In the genomic region with DNA sequence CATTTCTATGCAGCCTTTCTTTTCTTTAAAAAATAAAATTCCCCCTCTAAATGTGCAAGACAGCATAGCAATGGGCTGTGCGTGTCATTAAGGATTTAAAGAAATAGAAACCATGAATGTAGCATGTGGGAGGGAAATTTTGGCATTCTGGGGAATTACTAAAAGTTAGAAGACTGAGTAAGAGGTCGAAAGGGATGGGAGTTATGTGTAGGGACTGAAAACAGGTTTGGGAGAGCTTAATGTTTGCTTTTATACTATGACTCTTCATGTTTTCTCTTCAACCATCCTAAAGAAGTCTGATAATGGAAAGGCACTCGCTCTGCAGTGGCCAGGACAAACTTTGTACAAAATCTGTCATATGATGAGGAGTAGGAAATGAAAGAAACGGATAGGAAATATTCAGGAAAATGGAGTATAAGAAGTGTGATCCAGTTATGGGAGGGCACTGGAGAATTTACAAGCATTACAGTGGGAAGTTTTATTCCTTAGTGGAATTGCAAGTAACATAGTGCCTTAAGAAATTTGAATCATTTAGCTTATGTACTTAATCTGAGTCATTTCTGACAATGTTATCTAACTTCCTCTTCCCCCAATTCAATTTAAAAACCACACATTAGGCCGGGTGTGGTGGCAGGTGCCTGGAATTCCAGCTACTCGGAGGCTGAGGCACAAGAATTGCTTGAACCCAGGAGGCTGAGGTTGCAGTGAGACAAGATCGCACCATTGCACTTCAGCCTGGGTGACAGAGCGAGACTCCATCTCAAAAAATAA, we compare ENCODE assay signal across 16 cellular contexts. TPM values are rescaled to one million over a fixed set of nuclear protein-coding genes. Genes with fewer than 3 reads are reported as not detected.
DNase-seq lines count a peak whose midpoint lies in the region; ATAC-seq, FAIRE-seq and TF ChIP-seq lines count a peak whose summit lies in the region.
"Had no signal": no experiment of that assay in that cellular context is flagged by ENCODE, and none has a peak within 500 bp of the region (broad histone marks: within the 10 kb centered on the region; RNA-seq: fewer than 3 reads in every experiment).

No MANE protein-coding gene starts in this region.

- H3K79me2 ChIP-seq in smooth muscle cell (ENCODE audit: low read depth), result peaks cover 82% of the 10 kb centered on the region

- peaks cover 9% of the 10 kb centered on the region for H3K4me1 ChIP-seq in smooth muscle cell (ENCODE audit: low read depth)

- H3F3A ChIP-seq in smooth muscle cell (ENCODE audit: low read depth), result peaks cover 7% of the 10 kb centered on the region

- no peak overlapping the region for H3K9ac ChIP-seq in smooth muscle cell (ENCODE audit: low read depth)

- TF ChIP-seq CTCF in smooth muscle cell (IDR thresholded peaks at IDR 0.05; ENCODE audit: borderline replicate concordance, insufficient read depth, poor library complexity, severe bottlenecking) (no peak), D721Med (IDR thresholded peaks at IDR 0.05; ENCODE audit: insufficient read depth, missing control alignments) (no peak)

- no peak for FAIRE-seq in D721Med (lab: Jason Lieb, UNC)

- WGBS in smooth muscle cell (ENCODE audit: low lambda C conversion rate), result 89% methylated on average over 8 of the region's 8 CpGs

- no peak overlapping the region for H3K4me3 ChIP-seq in smooth muscle cell

- H3K4me2 ChIP-seq in smooth muscle cell, result no peak overlapping the region

- peak; percentile 27 to 52 for ATAC-seq in activated T-cell treated with anti-CD3 and anti-CD28 coated beads, Interleukin-2, amount 50 U/mL, for 72 hours (replicated peaks in 1 of 2)

- H3K36me3 ChIP-seq in smooth muscle cell (ENCODE audit: low read depth), result peaks cover 8% of the 10 kb centered on the region

- intact Hi-C loops in dendritic cell treated with granulocyte-macrophage colony-stimulating factor and Interleukin-4, amounts not matched to agents 40 ng/mL and 50 ng/mL, for 4 days (cut with micrococcal nuclease), result no loop called here

- no peaks in the 10 kb centered on the region for H3K27me3 ChIP-seq in smooth muscle cell (ENCODE audit: low read depth)

- no peak for DNase-seq in activated T-cell treated with anti-CD3 and anti-CD28 coated beads, Interleukin-2, amount 50 U/mL, for 72 hours
- no peak for DNase-seq in activated T-cell treated with anti-CD3 and anti-CD28 coated beads, Interleukin-2, amount 50 U/mL, for 48 hours
- DNase-seq in OCI-M1 (lab: John Stamatoyannopoulos, UW) (peak; percentile 15), smooth muscle cell (lab: John Stamatoyannopoulos, UW; ENCODE audit: unreplicated experiment) (no peak), RKO (ENCODE audit: low spot score) (no peak), D721Med (ENCODE audit: insufficient read length, low spot score) (no peak), T1000 (lab: John Stamatoyannopoulos, UW) (no peak)
- DNase-seq: activated naive CD8-positive, alpha-beta T cell treated with anti-CD3 and anti-CD28 coated beads, Interleukin-2, amount 10 ng/mL, durations not matched to agents 7 days and 5 days; GF-D8; GOT3; kidney glomerular epithelial cell; NCI-H1417 treated with DMSO at 0.1 percent for 48 hours; NK-92 treated with Interleukin-12 subunit alpha and Interleukin-12 subunit beta, amount 100 ng/mL, for 24 hours; stimulated activated CD4-positive, alpha-beta T cell treated with anti-CD3 and anti-CD28 coated beads, Interleukin-4, amount 100 ng/mL, for 4 hours had no signal

- H3K36me3 Mint-ChIP-seq in activated T-cell treated with anti-CD3 and anti-CD28 coated beads, Interleukin-2, amount 50 U/mL, for 72 hours (ENCODE audit: insufficient read depth in 2 of 2), result peaks cover 23 to 31% of the 10 kb centered on the region in 2 donors
- H3K36me3 Mint-ChIP-seq in dendritic cell treated with granulocyte-macrophage colony-stimulating factor and Interleukin-4, amounts not matched to agents 40 ng/mL and 50 ng/mL, for 4 days (ENCODE audit: low read depth), result peaks cover 80% of the 10 kb centered on the region

- H3K27me3 Mint-ChIP-seq in activated T-cell treated with anti-CD3 and anti-CD28 coated beads, Interleukin-2, amount 50 U/mL, for 72 hours (ENCODE audit: low read depth), result no peaks in the 10 kb centered on the region
- H3K27me3 Mint-ChIP-seq in dendritic cell treated with granulocyte-macrophage colony-stimulating factor and Interleukin-4, amounts not matched to agents 40 ng/mL and 50 ng/mL, for 4 days, result no peaks in the 10 kb centered on the region
- H3K27me3 Mint-ChIP-seq: activated naive CD8-positive, alpha-beta T cell treated with anti-CD3 and anti-CD28 coated beads, Interleukin-2, amount 10 ng/mL, durations not matched to agents 7 days and 5 days had no signal

- peak overlapping the region; percentile 0 to 34 for H3K4me3 Mint-ChIP-seq in activated T-cell treated with anti-CD3 and anti-CD28 coated beads, Interleukin-2, amount 50 U/mL, for 72 hours
- no peak overlapping the region for H3K4me3 Mint-ChIP-seq in dendritic cell treated with granulocyte-macrophage colony-stimulating factor and Interleukin-4, amounts not matched to agents 40 ng/mL and 50 ng/mL, for 4 days
- H3K4me3 Mint-ChIP-seq: activated naive CD8-positive, alpha-beta T cell treated with anti-CD3 and anti-CD28 coated beads, Interleukin-2, amount 10 ng/mL, durations not matched to agents 7 days and 5 days had no signal

- H3K4me1 Mint-ChIP-seq in activated T-cell treated with anti-CD3 and anti-CD28 coated beads, Interleukin-2, amount 50 U/mL, for 72 hours (ENCODE audit: low read depth), result peaks cover 52% of the 10 kb centered on the region
- peaks cover 21% of the 10 kb centered on the region for H3K4me1 Mint-ChIP-seq in dendritic cell treated with granulocyte-macrophage colony-stimulating factor and Interleukin-4, amounts not matched to agents 40 ng/mL and 50 ng/mL, for 4 days (ENCODE audit: low read depth)

- no peak overlapping the region for H2AFZ ChIP-seq in smooth muscle cell (ENCODE audit: low read depth)

- peaks cover 91% of the 10 kb centered on the region for H4K20me1 ChIP-seq in smooth muscle cell (ENCODE audit: low read depth)

- H3K27ac ChIP-seq in smooth muscle cell (ENCODE audit: low read depth), result peak overlapping the region; percentile 41
- H3K27ac ChIP-seq: VCaP had no signal

- H3K9me3 ChIP-seq in smooth muscle cell (replicated peaks; ENCODE audit: low read depth), result no peaks in the 10 kb centered on the region

- peaks cover 5 to 7% of the 10 kb centered on the region in 2 donors for H3K9me3 Mint-ChIP-seq in activated T-cell treated with anti-CD3 and anti-CD28 coated beads, Interleukin-2, amount 50 U/mL, for 72 hours
- peaks cover 13% of the 10 kb centered on the region for H3K9me3 Mint-ChIP-seq in dendritic cell treated with granulocyte-macrophage colony-stimulating factor and Interleukin-4, amounts not matched to agents 40 ng/mL and 50 ng/mL, for 4 days

- peak overlapping the region; percentile 31 for H3K27ac Mint-ChIP-seq in activated T-cell treated with anti-CD3 and anti-CD28 coated beads, Interleukin-2, amount 50 U/mL, for 72 hours
- H3K27ac Mint-ChIP-seq in dendritic cell treated with granulocyte-macrophage colony-stimulating factor and Interleukin-4, amounts not matched to agents 40 ng/mL and 50 ng/mL, for 4 days, result peak overlapping the region; percentile 57
- H3K27ac Mint-ChIP-seq: activated naive CD8-positive, alpha-beta T cell treated with anti-CD3 and anti-CD28 coated beads, Interleukin-2, amount 10 ng/mL, durations not matched to agents 7 days and 5 days had no signal

RNA-seq across cellular contexts. Expression of a gene that starts 20.6 kb away (rescaled TPM):
- total RNA-seq in activated T-cell treated with anti-CD3 and anti-CD28 coated beads, Interleukin-2, amount 50 U/mL, for 72 hours, result 10 to 100 TPM; 31.2 to 36.4 TPM
- total RNA-seq in smooth muscle cell, result 109 and 117 TPM in 2 replicates
- polyA plus RNA-seq in smooth muscle cell, result 26.9 and 27.2 TPM in 2 replicates
